Comparison of ENCODE assay signal across 1 cellular context in genomic region chrX:140944710-140945109, GRCh38.
TF ChIP-seq lines count a peak whose summit lies in the region.

No MANE protein-coding gene starts in this region.

TF ChIP-seq in liver, 16 proteins besides CTCF, POLR2A, EP300 and RAD21:
- TF ChIP-seq REST (IDR thresholded peaks at IDR 0.05) = no peak
- TF ChIP-seq FOXA2 (IDR thresholded peaks at IDR 0.05) = peak; percentile 7
- no peak for TF ChIP-seq NR2F2 (IDR thresholded peaks at IDR 0.05)
- no peak for TF ChIP-seq TAF1 (conservative IDR thresholded peaks at IDR 0.05)
- TF ChIP-seq HNF4G (IDR thresholded peaks at IDR 0.05) = peak; percentile 13
- no peak for TF ChIP-seq SP1 (IDR thresholded peaks at IDR 0.05)
- TF ChIP-seq EGR1 (IDR thresholded peaks at IDR 0.05; ENCODE audit: low read depth in 2 of 2) = no peak
- peak; percentile 11 for TF ChIP-seq MAX (IDR thresholded peaks at IDR 0.05)
- TF ChIP-seq FOXA1 (IDR thresholded peaks at IDR 0.05) = no peak
- TF ChIP-seq GABPA (IDR thresholded peaks at IDR 0.05 in 1 of 2, conservative IDR thresholded peaks at IDR 0.05 in 1 of 2) = no peak
- TF ChIP-seq, protein P1, sequence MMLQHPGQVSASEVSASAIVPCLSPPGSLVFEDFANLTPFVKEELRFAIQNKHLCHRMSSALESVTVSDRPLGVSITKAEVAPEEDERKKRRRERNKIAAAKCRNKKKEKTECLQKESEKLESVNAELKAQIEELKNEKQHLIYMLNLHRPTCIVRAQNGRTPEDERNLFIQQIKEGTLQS (IDR thresholded peaks at IDR 0.05) = no peak
- peak; percentile 53 to 68 for TF ChIP-seq RXRA (IDR thresholded peaks at IDR 0.05)
- TF ChIP-seq YY1 (IDR thresholded peaks at IDR 0.05) = peak; percentile 31
- TF ChIP-seq HNF4A (conservative IDR thresholded peaks at IDR 0.05) = peak; percentile 82 to 85
- peak in 1 of 2 donors; percentile 14 for TF ChIP-seq JUND (IDR thresholded peaks at IDR 0.05)
- TF ChIP-seq, protein P2, sequence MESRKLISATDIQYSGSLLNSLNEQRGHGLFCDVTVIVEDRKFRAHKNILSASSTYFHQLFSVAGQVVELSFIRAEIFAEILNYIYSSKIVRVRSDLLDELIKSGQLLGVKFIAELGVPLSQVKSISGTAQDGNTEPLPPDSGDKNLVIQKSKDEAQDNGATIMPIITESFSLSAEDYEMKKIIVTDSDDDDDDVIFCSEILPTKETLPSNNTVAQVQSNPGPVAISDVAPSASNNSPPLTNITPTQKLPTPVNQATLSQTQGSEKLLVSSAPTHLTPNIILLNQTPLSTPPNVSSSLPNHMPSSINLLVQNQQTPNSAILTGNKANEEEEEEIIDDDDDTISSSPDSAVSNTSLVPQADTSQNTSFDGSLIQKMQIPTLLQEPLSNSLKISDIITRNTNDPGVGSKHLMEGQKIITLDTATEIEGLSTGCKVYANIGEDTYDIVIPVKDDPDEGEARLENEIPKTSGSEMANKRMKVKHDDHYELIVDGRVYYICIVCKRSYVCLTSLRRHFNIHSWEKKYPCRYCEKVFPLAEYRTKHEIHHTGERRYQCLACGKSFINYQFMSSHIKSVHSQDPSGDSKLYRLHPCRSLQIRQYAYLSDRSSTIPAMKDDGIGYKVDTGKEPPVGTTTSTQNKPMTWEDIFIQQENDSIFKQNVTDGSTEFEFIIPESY (IDR thresholded peaks at IDR 0.05) = peak; percentile 15
TF ChIP-seq in liver: peak in this region for 8.
